Comparison of ENCODE assay signal across 25 cellular contexts in the genomic region with DNA sequence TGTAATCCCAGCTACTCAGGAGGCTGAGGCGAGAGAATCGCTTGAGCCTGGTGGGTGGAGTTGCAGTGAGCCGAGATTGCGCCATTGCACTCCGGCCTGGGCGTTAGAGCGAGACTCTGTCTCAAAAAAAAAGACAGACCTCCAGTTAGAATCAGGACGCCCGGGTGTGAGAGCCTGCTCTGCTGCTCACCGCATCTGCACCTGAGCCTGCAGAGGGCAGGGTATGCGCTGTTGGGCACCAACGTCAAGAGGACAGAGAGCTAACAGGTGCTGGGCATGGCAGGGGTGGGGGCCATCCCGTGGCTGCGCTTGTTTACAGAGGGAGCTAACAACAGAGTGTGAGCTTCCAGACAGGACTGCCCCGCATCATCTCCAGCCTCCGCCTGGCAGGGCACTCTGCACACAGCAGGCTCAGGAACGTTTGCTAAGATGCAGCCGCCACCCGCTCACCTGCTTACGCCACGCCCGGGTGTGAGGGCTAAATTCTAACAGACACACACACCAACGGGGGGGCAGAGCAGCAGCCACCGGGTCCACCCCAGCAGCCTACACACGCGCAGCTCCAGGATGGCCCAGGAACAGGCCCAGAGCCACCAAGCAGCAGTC. TPM values are rescaled to one million over a fixed set of nuclear protein-coding genes. Genes with fewer than 3 reads are reported as not detected.
"Had no signal": no experiment of that assay in that cellular context is flagged by ENCODE, and none has a peak within 500 bp of the region (broad histone marks: within the 10 kb centered on the region; RNA-seq: fewer than 3 reads in every experiment).

No MANE protein-coding gene starts in this region.

- H3K4me2 ChIP-seq: hepatocyte, smooth muscle cell had no signal

- H3K4me1 ChIP-seq: adrenal gland, parathyroid adenoma, upper lobe of right lung had no signal

- DNase-seq: activated CD4-positive, alpha-beta T cell treated with anti-CD3 and anti-CD28 coated beads, Interleukin-2, amount 10 ng/mL, durations not matched to agents 7 days and 5 days; activated CD4-positive, CD25-positive, alpha-beta regulatory T cell treated with anti-CD3 and anti-CD28 coated beads, Interleukin-2, amount 50 U/mL, for 72 hours; activated naive CD4-positive, alpha-beta T cell; activated T-cell treated with anti-CD3 and anti-CD28 coated beads, Interleukin-2, amount 50 U/mL, for 4 hours; adrenal gland; central memory CD4-positive, alpha-beta T cell; effector memory CD8-positive, alpha-beta T cell; kidney glomerular epithelial cell; left ventricle myocardium superior; mammary epithelial cell; stimulated activated CD4-positive, alpha-beta T cell treated with anti-CD3 and anti-CD28 coated beads, Interleukin-15, amount 100 ng/mL, for 24 hours; stimulated activated naive B cell treated with anti-CD40 and anti-IgM and Interleukin-4, amounts not matched to agents 10 μg/mL and 1 μg/mL and 100 μg/mL, for 72 hours; T-helper 2 cell; upper lobe of right lung had no signal

- H2AFZ ChIP-seq: hepatocyte, parathyroid adenoma had no signal

- H3K9me3 ChIP-seq: adrenal gland, thoracic aorta, upper lobe of right lung had no signal

- H3K27me3 ChIP-seq: adrenal gland, hepatocyte, upper lobe of right lung had no signal

- H3K4me3 ChIP-seq: adrenal gland, hepatocyte, smooth muscle cell, thoracic aorta, upper lobe of right lung had no signal

- H3K27ac ChIP-seq: adrenal gland, hepatocyte, parathyroid adenoma, thoracic aorta, upper lobe of right lung, VCaP had no signal

- ATAC-seq: activated T-cell treated with anti-CD3 and anti-CD28 coated beads, Interleukin-2, amount 50 U/mL, for 4 hours; effector memory CD8-positive, alpha-beta T cell; esophagus mucosa; left ventricle myocardium superior; sciatic nerve; stimulated activated naive B cell treated with anti-CD40 and anti-IgM and Interleukin-4, amounts not matched to agents 10 μg/mL and 1 μg/mL and 100 μg/mL, for 72 hours; upper lobe of right lung had no signal

- FAIRE-seq: astrocyte, colon, endothelial cell of umbilical vein, frontal cortex had no signal

- H3K9ac ChIP-seq: parathyroid adenoma had no signal

- H3K79me2 ChIP-seq: hepatocyte, parathyroid adenoma had no signal

RNA-seq across cellular contexts. Expression of gene CPLX1, which starts 50.0 kb away (rescaled TPM):
- total RNA-seq: smooth muscle cell had no signal
- polyA plus RNA-seq: smooth muscle cell had no signal
